Comparison of ENCODE assay signal across 13 cellular contexts in genomic region chr2:171553858-171554257, GRCh38. TPM values are rescaled to one million over a fixed set of nuclear protein-coding genes. Genes with fewer than 3 reads are reported as not detected.
DNase-seq lines count a peak whose midpoint lies in the region; ATAC-seq and TF ChIP-seq lines count a peak whose summit lies in the region.
"Had no signal": no experiment of that assay in that cellular context is flagged by ENCODE, and none has a peak within 500 bp of the region (broad histone marks: within the 10 kb centered on the region; RNA-seq: fewer than 3 reads in every experiment).

No MANE protein-coding gene starts in this region.

- H3K9me3 ChIP-seq in SK-N-SH (no peaks in the 10 kb centered on the region), right lobe of liver (no peaks in the 10 kb centered on the region)

- ATAC-seq in right lobe of liver = peak; percentile 70 to 99 (median 94)
- ATAC-seq in HG03460 (IDR thresholded peaks at IDR 0.05; ENCODE audit: unreplicated experiment) = no peak
- ATAC-seq: foreskin keratinocyte, GM12878 had no signal

- peak overlapping the region; percentile 34 to 60; a peak in 2 of 4 replicates for H3K27ac ChIP-seq in SK-N-SH (ENCODE audit: low read depth in 2 of 2, low read length in 1 of 2)
- H3K27ac ChIP-seq in right lobe of liver = no peak overlapping the region
- H3K27ac ChIP-seq: BLaER1 treated with 17β-estradiol and CSF1 and Interleukin-3, amounts not matched to agents 10 nM and 100 nM; foreskin keratinocyte had no signal

- DNase-seq in CMK (ENCODE audit: low read depth) (peak; percentile 80), NCI-H146 treated with DMSO at 0.1 percent for 48 hours (lab: John Stamatoyannopoulos, UW; ENCODE audit: unreplicated experiment) (peak; percentile 44), SK-N-SH (peak; percentile 25), right lobe of liver (peak in 1 of 3 donors; percentile 74), activated T-cell treated with anti-CD3 and anti-CD28 coated beads for 4 hours (no peak), HuH-7.5 (ENCODE audit: low spot score) (no peak), NCI-H226 (no peak)
- DNase-seq: MV-4-11, T-cell had no signal

- peaks cover 5% of the 10 kb centered on the region for H3F3A ChIP-seq in SK-N-SH (replicated peaks; ENCODE audit: insufficient read depth)

- TF ChIP-seq EP300 in SK-N-SH (IDR thresholded peaks at IDR 0.05; ENCODE audit: borderline replicate concordance in 1 of 2, low read depth in 1 of 2, low read length in 1 of 2) = no peak

- H3K36me3 ChIP-seq in SK-N-SH (replicated peaks in 1 of 2; ENCODE audit: control insufficient read depth in 1 of 2, insufficient read depth in 2 of 2, low read length in 1 of 2) (peaks cover 0 to 27% of the 10 kb centered on the region in 2 experiments), right lobe of liver (no peaks in the 10 kb centered on the region)
- H3K36me3 ChIP-seq: BLaER1 treated with 17β-estradiol and CSF1 and Interleukin-3, amounts not matched to agents 10 nM and 100 nM had no signal

- no peaks in the 10 kb centered on the region for H4K20me1 ChIP-seq in SK-N-SH (ENCODE audit: insufficient read depth)
- H4K20me1 ChIP-seq: BLaER1 treated with 17β-estradiol and CSF1 and Interleukin-3, amounts not matched to agents 10 nM and 100 nM had no signal

- CTCF ChIA-PET in SK-N-SH (lab: Yijun Ruan, JAX) = no interaction called here

- POLR2A ChIA-PET in SK-N-SH (lab: Yijun Ruan, JAX) = no interaction called here

- no peaks in the 10 kb centered on the region for H3K9me2 ChIP-seq in SK-N-SH

- H3K79me2 ChIP-seq in SK-N-SH (ENCODE audit: insufficient read depth) = no peaks in the 10 kb centered on the region; the same call in 1 of the 2 replicates

- H3K4me1 ChIP-seq in SK-N-SH (ENCODE audit: control insufficient read depth in 1 of 2, insufficient read depth in 2 of 2, low read depth in 1 of 2, low read length in 1 of 2) (peaks cover 0 to 11% of the 10 kb centered on the region in 2 experiments; a peak in 2 of 4 replicates), right lobe of liver (no peaks in the 10 kb centered on the region)
- H3K4me1 ChIP-seq: BLaER1 treated with 17β-estradiol and CSF1 and Interleukin-3, amounts not matched to agents 10 nM and 100 nM had no signal

- H3K4me3 ChIP-seq in SK-N-SH (ENCODE audit: low read depth in 2 of 2, low read length in 1 of 2) = peak overlapping the region; percentile 42 to 46; a peak in 3 of 4 replicates
- H3K4me3 ChIP-seq in right lobe of liver = peak overlapping the region in 1 of 3 donors; percentile 19
- H3K4me3 ChIP-seq: BLaER1 treated with 17β-estradiol and CSF1 and Interleukin-3, amounts not matched to agents 10 nM and 100 nM; GM12878 had no signal

- 39% methylated on average over 8 of the region's 8 CpGs for WGBS in SK-N-SH (ENCODE audit: low lambda C conversion rate)
- 58% methylated on average over 6 of the region's 8 CpGs for WGBS in right lobe of liver (ENCODE audit: insufficient coverage, low coverage, low lambda C conversion rate, missing lambda C conversion rate)

- H2AFZ ChIP-seq in SK-N-SH (ENCODE audit: low read depth) = peak overlapping the region; percentile 55; the same call in 1 of the 2 replicates

- H3K27me3 ChIP-seq in SK-N-SH (ENCODE audit: insufficient read depth) (no peaks in the 10 kb centered on the region), right lobe of liver (no peaks in the 10 kb centered on the region)
- H3K27me3 ChIP-seq: BLaER1 treated with 17β-estradiol and CSF1 and Interleukin-3, amounts not matched to agents 10 nM and 100 nM; foreskin keratinocyte had no signal

- no peak for TF ChIP-seq RAD21 in SK-N-SH (IDR thresholded peaks at IDR 0.05; ENCODE audit: low read length)

- no peak overlapping the region; the same call in 1 of the 2 replicates for H3K9ac ChIP-seq in SK-N-SH
- H3K9ac ChIP-seq: BLaER1 treated with 17β-estradiol and CSF1 and Interleukin-3, amounts not matched to agents 10 nM and 100 nM had no signal

- intact Hi-C loops in right lobe of liver (cut with DNase I) = no loop called here

- TF ChIP-seq CTCF in SK-N-SH (IDR thresholded peaks at IDR 0.05) (no peak), right lobe of liver (IDR thresholded peaks at IDR 0.05) (no peak)

- peak overlapping the region; percentile 30; the same call in 1 of the 2 replicates for H3K4me2 ChIP-seq in SK-N-SH
- H3K4me2 ChIP-seq: BLaER1 treated with 17β-estradiol and CSF1 and Interleukin-3, amounts not matched to agents 10 nM and 100 nM had no signal

- TF ChIP-seq POLR2A in right lobe of liver (IDR thresholded peaks at IDR 0.05) = no peak

TF ChIP-seq in SK-N-SH, 30 proteins besides CTCF, POLR2A, EP300 and RAD21:
- peak; percentile 74 for TF ChIP-seq POLR2AphosphoS5 (IDR thresholded peaks at IDR 0.05; ENCODE audit: low read depth, low read length)
- no peak for TF ChIP-seq FOSL2 (IDR thresholded peaks at IDR 0.05; ENCODE audit: borderline replicate concordance, low read depth)
- 0 out of 2 replicates have a peak, but pooled peaks have one; percentile 62 for TF ChIP-seq TAF1 (IDR thresholded peaks at IDR 0.05; ENCODE audit: borderline replicate concordance, low read depth, low read length)
- TF ChIP-seq YY1 (IDR thresholded peaks at IDR 0.05; ENCODE audit: low read depth) = peak; percentile 55; the same call in 1 of the 2 replicates
- TF ChIP-seq RFX5 (IDR thresholded peaks at IDR 0.05; ENCODE audit: low read length) = 0 out of 2 replicates have a peak, but pooled peaks have one; percentile 38
- TF ChIP-seq FOXJ3 (CRISPR knock-in tag; IDR thresholded peaks at IDR 0.05) = no peak

RNA-seq across cellular contexts. Expression of gene CYBRD1, which starts 31.6 kb away (rescaled TPM):
- polyA plus RNA-seq in SK-N-SH (2012; rRNA removed) = 21.1 and 34.8 TPM in 2 replicates
- 34.5 and 35.0 TPM in 2 replicates for polyA plus RNA-seq in SK-N-SH (2012; cell fraction: cytosol; rRNA removed)
- 12.9 and 19.4 TPM in 2 replicates for polyA plus RNA-seq in SK-N-SH (2012; cell fraction: nucleus; rRNA removed)
- 10 to 100 TPM in 4 of 6 experiments, 1 to 10 TPM in 2; 7.3 to 15.1 (median 10.9) TPM for total RNA-seq in right lobe of liver

Comparison
In these comparisons a context has a peak if more than half of its experiments do, and no peak if none do; other contexts are left out.
1. DNase-seq: peak in CMK (single experiment), NCI-H146 treated with DMSO at 0.1 percent for 48 hours (single experiment) and SK-N-SH (single experiment); none in activated T-cell treated with anti-CD3 and anti-CD28 coated beads for 4 hours (single experiment), HuH-7.5 (single experiment) and NCI-H226 (single experiment).
2. H3K27ac ChIP-seq: peak in SK-N-SH (2 of 2); none in right lobe of liver (0 of 3).